ENCODE assay signal across 26 cellular contexts in genomic region chr12:51062631-51063397, GRCh38. TPM values are rescaled to one million over a fixed set of nuclear protein-coding genes. Genes with fewer than 3 reads are reported as not detected.
DNase-seq lines count a peak whose midpoint lies in the region; ATAC-seq, FAIRE-seq and TF ChIP-seq lines count a peak whose summit lies in the region.
"Had no signal": no experiment of that assay in that cellular context is flagged by ENCODE, and none has a peak within 500 bp of the region (broad histone marks: within the 10 kb centered on the region; RNA-seq: fewer than 3 reads in every experiment).

No MANE protein-coding gene starts in this region.

- H3K4me1 ChIP-seq in endothelial cell of umbilical vein (ENCODE audit: control insufficient read depth, extremely low read depth, insufficient read depth, low read length) (no peaks in the 10 kb centered on the region), neural progenitor cell (no peaks in the 10 kb centered on the region), mucosa of descending colon (ENCODE audit: low read depth) (no peaks in the 10 kb centered on the region), testis (no peaks in the 10 kb centered on the region)
- H3K4me1 ChIP-seq: gastrocnemius medialis, Peyer's patch, uterus had no signal

- TF ChIP-seq POLR2A in GM19099 (IDR thresholded peaks at IDR 0.05; ENCODE audit: extremely low read depth, insufficient read length, low read depth), result peak; percentile 12
- no peak for TF ChIP-seq POLR2A in endothelial cell of umbilical vein (IDR thresholded peaks at IDR 0.05; ENCODE audit: low read depth, low read length)
- no peak for TF ChIP-seq POLR2A in testis (IDR thresholded peaks at IDR 0.05)

- peaks cover 1% of the 10 kb centered on the region for H3K4me1 Mint-ChIP-seq in activated T-cell treated with anti-CD3 and anti-CD28 coated beads, Interleukin-2, amount 50 U/mL, for 24 hours (ENCODE audit: low read depth)
- H3K4me1 Mint-ChIP-seq in neural progenitor cell, result no peaks in the 10 kb centered on the region
- H3K4me1 Mint-ChIP-seq: activated CD4-positive, alpha-beta T cell treated with anti-CD3 and anti-CD28 coated beads, Interleukin-2, amount 10 ng/mL, durations not matched to agents 7 days and 5 days had no signal

- no peak for DNase-seq in activated T-cell treated with anti-CD3 and anti-CD28 coated beads, Interleukin-2, amount 50 U/mL, for 24 hours
- DNase-seq in activated T-cell treated with anti-CD3 and anti-CD28 coated beads, Interleukin-2, amount 50 U/mL, for 48 hours, result no peak
- DNase-seq in endothelial cell of umbilical vein (ENCODE audit: low read depth, low spot score) (no peak), neural progenitor cell (ENCODE audit: low spot score) (no peak), mucosa of descending colon (no peak), testis (no peak)
- DNase-seq: ACHN; activated CD4-positive, alpha-beta T cell treated with anti-CD3 and anti-CD28 coated beads, Interleukin-2, amount 10 ng/mL, durations not matched to agents 7 days and 5 days; activated CD8-positive, alpha-beta memory T cell treated with anti-CD3 and anti-CD28 coated beads, Interleukin-2, amount 50 U/mL, for 4 hours; activated effector memory CD4-positive, alpha-beta T cell treated with anti-CD3 and anti-CD28 coated beads, Interleukin-2, amount 50 U/mL, for 16 hours; amygdala; cortex of kidney; DMS79 treated with DMSO at 0.1 percent for 48 hours; gastrocnemius medialis; islet precursor cell; NCI-H1694; NCI-H524 treated with DMSO at 0.1 percent for 48 hours; nucleus accumbens; Peyer's patch; stimulated activated CD4-positive, alpha-beta T cell treated with anti-CD3 and anti-CD28 coated beads, Interleukin-1b, Interleukin-23, amount 100 ng/mL, for 48 hours; T-helper 1 cell; uterus had no signal

- H3F3A ChIP-seq in neural progenitor cell (ENCODE audit: low read depth), result peaks cover 16% of the 10 kb centered on the region

- H3K27ac ChIP-seq in endothelial cell of umbilical vein (ENCODE audit: insufficient read depth, low read depth, low read length), result no peak overlapping the region
- peak overlapping the region; percentile 23 for H3K27ac ChIP-seq in neural progenitor cell
- no peak overlapping the region for H3K27ac ChIP-seq in testis
- H3K27ac ChIP-seq: Peyer's patch, uterus had no signal

- H2AFZ ChIP-seq in endothelial cell of umbilical vein (ENCODE audit: low read depth, low read length), result no peak overlapping the region
- H2AFZ ChIP-seq in neural progenitor cell (replicated peaks), result no peak overlapping the region

- CTCF ChIA-PET in endothelial cell of umbilical vein (lab: Charles Lee), result interaction anchor here (1.8 to 3.0 kb wide), 2 partner anchors 17 to 278 kb away, joined by 6 to 10 read pairs; no protein-coding TSS in a partner anchor

- no peaks in the 10 kb centered on the region for H3K27me3 ChIP-seq in endothelial cell of umbilical vein (ENCODE audit: control insufficient read depth in 2 of 2, insufficient read depth in 2 of 2, low read length in 2 of 2)
- H3K27me3 ChIP-seq in neural progenitor cell, result no peaks in the 10 kb centered on the region
- H3K27me3 ChIP-seq in testis, result no peaks in the 10 kb centered on the region
- H3K27me3 ChIP-seq: gastrocnemius medialis, Peyer's patch, uterus had no signal

- no peak for FAIRE-seq in endothelial cell of umbilical vein (lab: Jason Lieb, UNC)
- FAIRE-seq: bronchial epithelial cell had no signal

- peaks cover 94% of the 10 kb centered on the region for H3K36me3 Mint-ChIP-seq in activated T-cell treated with anti-CD3 and anti-CD28 coated beads, Interleukin-2, amount 50 U/mL, for 24 hours (ENCODE audit: low read depth)
- peaks cover 36% of the 10 kb centered on the region for H3K36me3 Mint-ChIP-seq in neural progenitor cell

- H3K4me2 ChIP-seq in endothelial cell of umbilical vein (ENCODE audit: insufficient read depth, low read length) (no peak overlapping the region), neural progenitor cell (no peak overlapping the region)

- H3K9me3 ChIP-seq in endothelial cell of umbilical vein (replicated peaks; ENCODE audit: control insufficient read depth, insufficient read depth, low read length) (no peaks in the 10 kb centered on the region), neural progenitor cell (ENCODE audit: low read depth) (no peaks in the 10 kb centered on the region), mucosa of descending colon (no peaks in the 10 kb centered on the region), testis (no peaks in the 10 kb centered on the region)
- H3K9me3 ChIP-seq: gastrocnemius medialis, Peyer's patch, uterus had no signal

- no peak overlapping the region for H3K4me3 Mint-ChIP-seq in activated T-cell treated with anti-CD3 and anti-CD28 coated beads, Interleukin-2, amount 50 U/mL, for 24 hours
- H3K4me3 Mint-ChIP-seq in neural progenitor cell, result no peak overlapping the region
- H3K4me3 Mint-ChIP-seq: activated CD4-positive, alpha-beta T cell treated with anti-CD3 and anti-CD28 coated beads, Interleukin-2, amount 10 ng/mL, durations not matched to agents 7 days and 5 days had no signal

- H4K20me1 ChIP-seq in endothelial cell of umbilical vein (replicated peaks; ENCODE audit: control insufficient read depth, extremely low read depth, insufficient read depth, low read length) (no peaks in the 10 kb centered on the region), neural progenitor cell (ENCODE audit: low read depth) (peaks cover 9% of the 10 kb centered on the region)

- H3K9ac ChIP-seq in endothelial cell of umbilical vein (replicated peaks; ENCODE audit: extremely low read depth, insufficient read depth, low read length), result no peak overlapping the region
- no peak overlapping the region for H3K9ac ChIP-seq in neural progenitor cell

- POLR2A ChIA-PET in endothelial cell of umbilical vein (lab: Charles Lee), result no interaction called here

- TF ChIP-seq CTCF in endothelial cell of umbilical vein (IDR thresholded peaks at IDR 0.05; ENCODE audit: extremely low read depth in 1 of 2, insufficient read depth in 1 of 2, low read depth in 1 of 2, low read length in 2 of 2) (no peak), neural progenitor cell (IDR thresholded peaks at IDR 0.05) (no peak), mucosa of descending colon (IDR thresholded peaks at IDR 0.05) (no peak), testis (IDR thresholded peaks at IDR 0.05) (no peak)

- H3K4me3 ChIP-seq in endothelial cell of umbilical vein (replicated peaks in 1 of 3; ENCODE audit: insufficient read depth in 1 of 3, low read depth in 1 of 3, low read length in 3 of 3), result no peak overlapping the region
- H3K4me3 ChIP-seq in neural progenitor cell, result no peak overlapping the region
- no peak overlapping the region for H3K4me3 ChIP-seq in mucosa of descending colon
- H3K4me3 ChIP-seq in testis, result no peak overlapping the region
- H3K4me3 ChIP-seq: gastrocnemius medialis, Peyer's patch, skin epidermis, uterus had no signal

- H3K79me2 ChIP-seq in endothelial cell of umbilical vein (ENCODE audit: control insufficient read depth, insufficient read depth, low read length) (no peaks in the 10 kb centered on the region), neural progenitor cell (ENCODE audit: low read depth) (no peaks in the 10 kb centered on the region)

- dilution Hi-C loops in endothelial cell of umbilical vein (cut with MboI; ENCODE audit: extremely low pct_ligation_motif_present, low sequenced_read_pairs), result no loop called here

- no peaks in the 10 kb centered on the region for H3K27me3 Mint-ChIP-seq in activated T-cell treated with anti-CD3 and anti-CD28 coated beads, Interleukin-2, amount 50 U/mL, for 24 hours
- peaks cover 8% of the 10 kb centered on the region for H3K27me3 Mint-ChIP-seq in neural progenitor cell (ENCODE audit: insufficient read depth, low read depth)
- H3K27me3 Mint-ChIP-seq: activated CD4-positive, alpha-beta T cell treated with anti-CD3 and anti-CD28 coated beads, Interleukin-2, amount 10 ng/mL, durations not matched to agents 7 days and 5 days had no signal

- no TSS peak for BruUV-seq in endothelial cell of umbilical vein (replicated peaks; lab: Mats Ljungman, UMichigan)

- no peaks in the 10 kb centered on the region for H3K9me1 ChIP-seq in endothelial cell of umbilical vein (replicated peaks; ENCODE audit: control insufficient read depth, extremely low read depth, insufficient read depth, low read length)

- ATAC-seq in mucosa of descending colon, result no peak
- no peak for ATAC-seq in HG03039 (IDR thresholded peaks at IDR 0.05; ENCODE audit: unreplicated experiment)
- ATAC-seq: gastrocnemius medialis had no signal

- H3K36me3 ChIP-seq in endothelial cell of umbilical vein (ENCODE audit: control insufficient read depth in 2 of 2, extremely low read depth in 1 of 2, insufficient read depth in 2 of 2, low read length in 2 of 2) (peaks cover 26 to 42% of the 10 kb centered on the region in 2 experiments), neural progenitor cell (peaks cover 7% of the 10 kb centered on the region), mucosa of descending colon (ENCODE audit: low read depth) (peaks cover 10% of the 10 kb centered on the region), testis (ENCODE audit: low read depth, missing control alignments) (no peaks in the 10 kb centered on the region)
- H3K36me3 ChIP-seq: uterus had no signal

- intact Hi-C loops in endothelial cell of umbilical vein (cut with micrococcal nuclease), result no loop called here
- intact Hi-C loops in mucosa of descending colon (cut with DNase I, micrococcal nuclease), result no loop called here
- intact Hi-C loops in testis (cut with DNase I; ENCODE audit: low total_unique reads), result no loop called here

- peak overlapping the region; percentile 75 for H3K27ac Mint-ChIP-seq in activated T-cell treated with anti-CD3 and anti-CD28 coated beads, Interleukin-2, amount 50 U/mL, for 24 hours
- no peak overlapping the region for H3K27ac Mint-ChIP-seq in neural progenitor cell
- H3K27ac Mint-ChIP-seq: activated CD4-positive, alpha-beta T cell treated with anti-CD3 and anti-CD28 coated beads, Interleukin-2, amount 10 ng/mL, durations not matched to agents 7 days and 5 days had no signal

- no peaks in the 10 kb centered on the region for H3K9me3 Mint-ChIP-seq in activated T-cell treated with anti-CD3 and anti-CD28 coated beads, Interleukin-2, amount 50 U/mL, for 24 hours
- H3K9me3 Mint-ChIP-seq in neural progenitor cell, result no peaks in the 10 kb centered on the region
- H3K9me3 Mint-ChIP-seq: activated CD4-positive, alpha-beta T cell treated with anti-CD3 and anti-CD28 coated beads, Interleukin-2, amount 10 ng/mL, durations not matched to agents 7 days and 5 days had no signal

- 70 to 79% methylated on average over 9 of the region's 9 CpGs for WGBS in testis, 2 donors

RNA-seq across cellular contexts. Expression of gene LETMD1, which starts 14.7 kb away (rescaled TPM):
- total RNA-seq in endothelial cell of umbilical vein (33.8 and 38.9 TPM in 2 replicates), neural progenitor cell (ENCODE audit: low replicate concordance) (40.9 and 46.6 TPM in 2 replicates), mucosa of descending colon (10 to 100 TPM; 67.4 to 74.2 (median 72.7) TPM), testis (10 to 100 TPM; 72.7 to 75.3 TPM)
- polyA plus RNA-seq in endothelial cell of umbilical vein (43.4 and 47.7 TPM in 2 replicates), testis (ENCODE audit: insufficient read depth, low read depth, low replicate concordance) (61.2 TPM)
- polyA plus RNA-seq in endothelial cell of umbilical vein (2011; cell fraction: cytosol; rRNA removed), result 37.7 and 38.0 TPM in 2 replicates
- polyA plus RNA-seq in endothelial cell of umbilical vein (2011; cell fraction: nucleus; rRNA removed), result 96.6 and 109 TPM in 2 replicates
- 35.0 and 46.4 TPM in 2 replicates for polyA plus RNA-seq in endothelial cell of umbilical vein (2012)
- 53.0 and 53.4 TPM in 2 replicates for polyA minus RNA-seq in endothelial cell of umbilical vein
- polyA minus RNA-seq in endothelial cell of umbilical vein (2011; cell fraction: cytosol; rRNA and poly(A)+ RNA removed), result 47.4 TPM
- polyA minus RNA-seq in endothelial cell of umbilical vein (2011; cell fraction: nucleus; rRNA and poly(A)+ RNA removed), result 31.0 and 47.6 TPM in 2 replicates

RNA-seq across cellular contexts. Expression of gene CSRNP2, which starts 20.6 kb away (rescaled TPM):
- total RNA-seq in endothelial cell of umbilical vein, result 42.1 and 49.7 TPM in 2 replicates
- polyA plus RNA-seq in endothelial cell of umbilical vein, result 23.3 and 24.2 TPM in 2 replicates
- 22.8 and 26.9 TPM in 2 replicates for polyA plus RNA-seq in endothelial cell of umbilical vein (2011; cell fraction: cytosol; rRNA removed)
- 55.3 and 61.4 TPM in 2 replicates for polyA plus RNA-seq in endothelial cell of umbilical vein (2011; cell fraction: nucleus; rRNA removed)
- polyA plus RNA-seq in endothelial cell of umbilical vein (2012), result 28.6 and 31.6 TPM in 2 replicates
- polyA minus RNA-seq in endothelial cell of umbilical vein, result 36.2 and 43.2 TPM in 2 replicates
- 11.4 TPM for polyA minus RNA-seq in endothelial cell of umbilical vein (2011; cell fraction: cytosol; rRNA and poly(A)+ RNA removed)
- polyA minus RNA-seq in endothelial cell of umbilical vein (2011; cell fraction: nucleus; rRNA and poly(A)+ RNA removed), result 22.7 and 26.8 TPM in 2 replicates
- 28.6 and 30.9 TPM in 2 replicates for total RNA-seq in neural progenitor cell (ENCODE audit: low replicate concordance)
- total RNA-seq in mucosa of descending colon, result 10 to 100 TPM; 16.8 to 29.5 (median 16.9) TPM
- 10 to 100 TPM; 67.6 to 85.3 TPM for total RNA-seq in testis
- 74.8 TPM for polyA plus RNA-seq in testis (ENCODE audit: insufficient read depth, low read depth, low replicate concordance)

RNA-seq across cellular contexts. Expression of gene SLC11A2, which starts 36.6 kb away (rescaled TPM):
- 41.1 and 56.4 TPM in 2 replicates for total RNA-seq in endothelial cell of umbilical vein
- 42.3 and 47.5 TPM in 2 replicates for polyA plus RNA-seq in endothelial cell of umbilical vein
- polyA plus RNA-seq in endothelial cell of umbilical vein (2011; cell fraction: cytosol; rRNA removed), result 19.8 and 21.3 TPM in 2 replicates
- 92.9 and 102 TPM in 2 replicates for polyA plus RNA-seq in endothelial cell of umbilical vein (2011; cell fraction: nucleus; rRNA removed)
- 37.9 and 41.6 TPM in 2 replicates for polyA plus RNA-seq in endothelial cell of umbilical vein (2012)
- 152 and 194 TPM in 2 replicates for polyA minus RNA-seq in endothelial cell of umbilical vein
- 35.7 TPM for polyA minus RNA-seq in endothelial cell of umbilical vein (2011; cell fraction: cytosol; rRNA and poly(A)+ RNA removed)
- polyA minus RNA-seq in endothelial cell of umbilical vein (2011; cell fraction: nucleus; rRNA and poly(A)+ RNA removed), result 56.1 and 72.3 TPM in 2 replicates
- total RNA-seq in neural progenitor cell (ENCODE audit: low replicate concordance), result 62.7 and 66.5 TPM in 2 replicates
- 10 to 100 TPM; 32.3 to 48.9 (median 43.0) TPM for total RNA-seq in mucosa of descending colon
- 10 to 100 TPM; 63.4 to 66.5 TPM for total RNA-seq in testis
- 42.9 TPM for polyA plus RNA-seq in testis (ENCODE audit: insufficient read depth, low read depth, low replicate concordance)
